Comparison of ENCODE assay signal across 9 cellular contexts in genomic region chr11:115502636-115503082, GRCh38. TPM values are rescaled to one million over a fixed set of nuclear protein-coding genes. Genes with fewer than 3 reads are reported as not detected.
DNase-seq lines count a peak whose midpoint lies in the region; ATAC-seq, FAIRE-seq and TF ChIP-seq lines count a peak whose summit lies in the region.
"Had no signal": no experiment of that assay in that cellular context is flagged by ENCODE, and none has a peak within 500 bp of the region (broad histone marks: within the 10 kb centered on the region; RNA-seq: fewer than 3 reads in every experiment).

No MANE protein-coding gene starts in this region.

- POLR2A ChIA-PET in activated CD8-positive, alpha-beta T cell treated with anti-CD3 and anti-CD28 coated beads, Interleukin-2, amount 10 ng/mL, durations not matched to agents 7 days and 5 days (lab: Charles Lee): no interaction called here

- intact Hi-C loops in esophagus muscularis mucosa (cut with DNase I): loop anchor here (2.0 to 10.0 kb wide), 2 partner anchors 168 to 192 kb away; no protein-coding TSS in a partner anchor
- intact Hi-C loops in pancreas (cut with DNase I): loop anchor here in 1 of 3 donors (10.0 kb wide), 1 partner anchor 168 kb away; no protein-coding TSS in a partner anchor

- H3K9me3 ChIP-seq in CD4-positive, CD25-positive, alpha-beta regulatory T cell (ENCODE audit: control insufficient read depth in 2 of 2, low read length in 2 of 2): no peaks in the 10 kb centered on the region
- no peaks in the 10 kb centered on the region for H3K9me3 ChIP-seq in MG63
- H3K9me3 ChIP-seq in esophagus muscularis mucosa: no peaks in the 10 kb centered on the region
- no peaks in the 10 kb centered on the region for H3K9me3 ChIP-seq in pancreas

- no peak for FAIRE-seq in pancreas (lab: Jason Lieb, UNC)

- peaks cover 0 to 6% (median 0%) of the 10 kb centered on the region in 7 donors for H3K9me3 Mint-ChIP-seq in CD4-positive, CD25-positive, alpha-beta regulatory T cell
- H3K9me3 Mint-ChIP-seq in activated CD8-positive, alpha-beta T cell treated with anti-CD3 and anti-CD28 coated beads, Interleukin-2, amount 10 ng/mL, durations not matched to agents 7 days and 5 days (ENCODE audit: insufficient read depth): no peaks in the 10 kb centered on the region
- H3K9me3 Mint-ChIP-seq: activated T-helper 1 cell treated with anti-CD3 and anti-CD28 coated beads, Interleukin-12 subunit alpha, Interleukin-12 subunit beta, Interleukin-2, Interleukin-4 antibody, amounts not matched to agents 30 ng/mL and 10 ng/mL and 1 ng/mL, durations not matched to agents 14 hours and 24 hours and 36 hours had no signal

- peaks cover 51% of the 10 kb centered on the region for H3K27me3 ChIP-seq in CD4-positive, CD25-positive, alpha-beta regulatory T cell (ENCODE audit: control insufficient read depth, insufficient read depth, low read length)
- H3K27me3 ChIP-seq in MG63 (0 out of 2 replicates have a peak, but pooled peaks cover 1% of the 10 kb centered on the region), esophagus muscularis mucosa (peaks cover 0 to 23% (median 0%) of the 10 kb centered on the region in 4 donors), pancreas (peaks cover 0 to 33% (median 2%) of the 10 kb centered on the region in 4 donors)

- no peak for TF ChIP-seq CTCF in esophagus muscularis mucosa (IDR thresholded peaks at IDR 0.05)
- no peak for TF ChIP-seq CTCF in pancreas (IDR thresholded peaks at IDR 0.05)

- peak overlapping the region; percentile 43 for H3K4me3 ChIP-seq in CD4-positive, CD25-positive, alpha-beta regulatory T cell (ENCODE audit: low read depth, low read length)
- H3K4me3 ChIP-seq in MG63 (peak overlapping the region; percentile 56), esophagus muscularis mucosa (peak overlapping the region; percentile 67 to 70 (median 68)), pancreas (peak overlapping the region; percentile 40 to 70 (median 52))

- no peak overlapping the region for H3K27ac ChIP-seq in CD4-positive, CD25-positive, alpha-beta regulatory T cell (ENCODE audit: insufficient read depth, low read length, poor library complexity, severe bottlenecking)
- H3K27ac ChIP-seq in esophagus muscularis mucosa (replicated peaks in 1 of 4) (peak overlapping the region; percentile 80 to 89 (median 84)), pancreas (peak overlapping the region in 2 of 4 donors; percentile 63 to 78)

- H3K36me3 ChIP-seq in CD4-positive, CD25-positive, alpha-beta regulatory T cell (ENCODE audit: control insufficient read depth, insufficient read depth, low read length): no peaks in the 10 kb centered on the region
- no peaks in the 10 kb centered on the region for H3K36me3 ChIP-seq in MG63
- no peaks in the 10 kb centered on the region for H3K36me3 ChIP-seq in esophagus muscularis mucosa
- no peaks in the 10 kb centered on the region for H3K36me3 ChIP-seq in pancreas

- peaks cover 35% of the 10 kb centered on the region for H3K4me1 ChIP-seq in CD4-positive, CD25-positive, alpha-beta regulatory T cell (ENCODE audit: control insufficient read depth, insufficient read depth, low read length, poor library complexity, severe bottlenecking)
- H3K4me1 ChIP-seq in esophagus muscularis mucosa (peaks cover 10 to 38% (median 33%) of the 10 kb centered on the region in 4 donors), pancreas (peaks cover 0 to 13% (median 6%) of the 10 kb centered on the region in 3 donors)

- TF ChIP-seq POLR2A in esophagus muscularis mucosa (IDR thresholded peaks at IDR 0.05; ENCODE audit: low read depth): no peak

- H3K4me1 Mint-ChIP-seq in CD4-positive, CD25-positive, alpha-beta regulatory T cell: peaks cover 0 to 15% (median 2%) of the 10 kb centered on the region in 4 donors
- peaks cover 4% of the 10 kb centered on the region for H3K4me1 Mint-ChIP-seq in activated CD8-positive, alpha-beta T cell treated with anti-CD3 and anti-CD28 coated beads, Interleukin-2, amount 10 ng/mL, durations not matched to agents 7 days and 5 days (ENCODE audit: low read depth)

- no peak overlapping the region for H3K27ac Mint-ChIP-seq in CD4-positive, CD25-positive, alpha-beta regulatory T cell
- no peak overlapping the region for H3K27ac Mint-ChIP-seq in activated CD8-positive, alpha-beta T cell treated with anti-CD3 and anti-CD28 coated beads, Interleukin-2, amount 10 ng/mL, durations not matched to agents 7 days and 5 days
- H3K27ac Mint-ChIP-seq: activated T-helper 1 cell treated with anti-CD3 and anti-CD28 coated beads, Interleukin-12 subunit alpha, Interleukin-12 subunit beta, Interleukin-2, Interleukin-4 antibody, amounts not matched to agents 30 ng/mL and 10 ng/mL and 1 ng/mL, durations not matched to agents 14 hours and 24 hours and 36 hours had no signal

- DNase-seq in CD4-positive, CD25-positive, alpha-beta regulatory T cell: no peak
- DNase-seq in MG63: no peak
- no peak for DNase-seq in esophagus muscularis mucosa (ENCODE audit: extremely low spot score)
- DNase-seq in pancreas: peak in 3 of 6 donors; percentile 20 to 38 (median 25)
- no peak for DNase-seq in NCI-H1694 treated with DMSO at 0.1 percent for 48 hours (lab: John Stamatoyannopoulos, UW)
- DNase-seq in activated CD8-positive, alpha-beta T cell treated with anti-CD3 and anti-CD28 coated beads, Interleukin-2, amount 10 ng/mL, durations not matched to agents 7 days and 5 days: no peak
- DNase-seq in COLO668 (lab: John Stamatoyannopoulos, UW; ENCODE audit: unreplicated experiment): no peak
- DNase-seq in central memory CD4-positive, alpha-beta T cell: no peak

- H3K27me3 Mint-ChIP-seq in CD4-positive, CD25-positive, alpha-beta regulatory T cell: peaks cover 33% of the 10 kb centered on the region
- peaks cover 25% of the 10 kb centered on the region for H3K27me3 Mint-ChIP-seq in activated CD8-positive, alpha-beta T cell treated with anti-CD3 and anti-CD28 coated beads, Interleukin-2, amount 10 ng/mL, durations not matched to agents 7 days and 5 days (ENCODE audit: low read depth)

- H3K36me3 Mint-ChIP-seq in CD4-positive, CD25-positive, alpha-beta regulatory T cell: no peaks in the 10 kb centered on the region
- H3K36me3 Mint-ChIP-seq in activated CD8-positive, alpha-beta T cell treated with anti-CD3 and anti-CD28 coated beads, Interleukin-2, amount 10 ng/mL, durations not matched to agents 7 days and 5 days (ENCODE audit: low read depth): peaks cover 2% of the 10 kb centered on the region

- TF ChIP-seq EP300 in esophagus muscularis mucosa (IDR thresholded peaks at IDR 0.05): no peak

- no peak for ATAC-seq in CD4-positive, CD25-positive, alpha-beta regulatory T cell (ENCODE audit: low read depth in 2 of 2)
- ATAC-seq in pancreas: no peak
- ATAC-seq in activated CD8-positive, alpha-beta T cell treated with anti-CD3 and anti-CD28 coated beads, Interleukin-2, amount 10 ng/mL, durations not matched to agents 7 days and 5 days: no peak

- 0% methylated on average over 6 of the region's 30 CpGs for WGBS in esophagus muscularis mucosa
- 0 to 1% methylated on average over 29 to 30 of the region's 30 CpGs for WGBS in pancreas, 2 donors

- H3K4me3 Mint-ChIP-seq in CD4-positive, CD25-positive, alpha-beta regulatory T cell: no peak overlapping the region
- no peak overlapping the region for H3K4me3 Mint-ChIP-seq in activated CD8-positive, alpha-beta T cell treated with anti-CD3 and anti-CD28 coated beads, Interleukin-2, amount 10 ng/mL, durations not matched to agents 7 days and 5 days
- H3K4me3 Mint-ChIP-seq: activated T-helper 1 cell treated with anti-CD3 and anti-CD28 coated beads, Interleukin-12 subunit alpha, Interleukin-12 subunit beta, Interleukin-2, Interleukin-4 antibody, amounts not matched to agents 30 ng/mL and 10 ng/mL and 1 ng/mL, durations not matched to agents 14 hours and 24 hours and 36 hours had no signal

- CTCF ChIA-PET in activated CD8-positive, alpha-beta T cell treated with anti-CD3 and anti-CD28 coated beads, Interleukin-2, amount 10 ng/mL, durations not matched to agents 7 days and 5 days (lab: Charles Lee): no interaction called here

RNA-seq across cellular contexts. Expression of gene CADM1, which starts 1.6 kb away (rescaled TPM):
- total RNA-seq in CD4-positive, CD25-positive, alpha-beta regulatory T cell: 6.9 TPM
- 10 to 100 TPM in 1 of 4 donors, 1 to 10 TPM in 3; 3.6 to 11.3 (median 7.1) TPM for polyA plus RNA-seq in CD4-positive, CD25-positive, alpha-beta regulatory T cell
- 34.4 and 49.3 TPM in 2 replicates for total RNA-seq in MG63 (2014; rRNA removed; shearing (Covaris generic); ENCODE audit: low replicate concordance)
- total RNA-seq in esophagus muscularis mucosa (10 to 100 TPM; 10.6 to 15.7 (median 13.8) TPM), pancreas (10 to 100 TPM; 10.8 to 37.3 (median 24.5) TPM)
- 10 to 100 TPM in 1 of 2 donors, 1 to 10 TPM in 1; 6.3 to 38.8 TPM for polyA plus RNA-seq in pancreas
- under 1 TPM; 0.31 to 0.74 TPM for total RNA-seq in activated CD8-positive, alpha-beta T cell treated with anti-CD3 and anti-CD28 coated beads, Interleukin-2, amount 10 ng/mL, durations not matched to agents 7 days and 5 days
- total RNA-seq: activated T-helper 1 cell treated with anti-CD3 and anti-CD28 coated beads, Interleukin-12 subunit alpha, Interleukin-12 subunit beta, Interleukin-2, Interleukin-4 antibody, amounts not matched to agents 30 ng/mL and 10 ng/mL and 1 ng/mL, durations not matched to agents 14 hours and 24 hours and 36 hours had no signal
